8 cellular contexts compared by ENCODE assay signal in the genomic region with DNA sequence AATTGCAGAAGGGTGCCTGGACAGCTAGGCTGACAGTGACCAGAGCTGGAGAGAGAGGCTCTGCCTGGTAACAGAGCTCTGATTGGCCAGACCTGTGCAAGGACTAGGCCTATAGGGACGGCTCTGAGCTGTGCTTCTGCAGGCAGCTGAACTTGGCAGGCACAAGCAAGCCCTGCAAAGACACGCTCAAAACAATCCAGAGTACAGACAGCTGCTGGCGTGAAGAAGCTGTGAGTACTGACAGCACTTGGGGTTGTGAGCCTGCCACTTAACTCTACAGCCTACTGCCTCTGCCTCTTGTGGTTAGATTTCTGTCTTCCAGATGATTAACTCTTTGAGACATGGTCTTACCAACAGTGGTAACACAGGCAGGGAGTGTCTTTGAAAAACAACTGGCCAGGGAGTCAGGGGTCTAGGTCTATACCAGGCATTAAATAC.
DNase-seq lines count a peak whose midpoint lies in the region; ATAC-seq, FAIRE-seq and TF ChIP-seq lines count a peak whose summit lies in the region.

No MANE protein-coding gene starts in this region.

- H3K36me3 ChIP-seq in BE2C (no peaks in the 10 kb centered on the region), esophagus muscularis mucosa (no peaks in the 10 kb centered on the region), mucosa of rectum (ENCODE audit: control insufficient read depth in 2 of 2, insufficient read depth in 2 of 2, low read length in 2 of 2) (no peaks in the 10 kb centered on the region), upper lobe of left lung (no peaks in the 10 kb centered on the region)

- peak; percentile 46 for FAIRE-seq in TTC549 (lab: Jason Lieb, UNC)

- WGBS in esophagus muscularis mucosa, result 0% methylated on average over 2 of the region's 3 CpGs
- WGBS in upper lobe of left lung, 2 donors, result 0% methylated on average over 3 of the region's 3 CpGs

- no peak for TF ChIP-seq POLR2A in esophagus muscularis mucosa (IDR thresholded peaks at IDR 0.05; ENCODE audit: low read depth)
- no peak for TF ChIP-seq POLR2A in upper lobe of left lung (IDR thresholded peaks at IDR 0.05)

- H3K4me1 ChIP-seq in BE2C (peaks cover 22% of the 10 kb centered on the region), esophagus muscularis mucosa (peaks cover 48 to 94% (median 90%) of the 10 kb centered on the region in 4 donors), mucosa of rectum (ENCODE audit: control insufficient read depth in 2 of 2, insufficient read depth in 2 of 2, low read length in 2 of 2) (peaks cover 0 to 5% of the 10 kb centered on the region in 2 donors), upper lobe of left lung (peaks cover 9 to 27% (median 15%) of the 10 kb centered on the region in 4 donors)

- H3K4me3 ChIP-seq in BE2C (ENCODE audit: low read depth, low read length) (peak overlapping the region; percentile 13; the same call in 1 of the 2 replicates), esophagus muscularis mucosa (peak overlapping the region; percentile 6 to 18 (median 12)), mucosa of rectum (ENCODE audit: low read length in 2 of 2) (no peak overlapping the region), upper lobe of left lung (no peak overlapping the region)

- intact Hi-C loops in esophagus muscularis mucosa (cut with DNase I), result loop anchor here (5.0 to 10.0 kb wide), 2 partner anchors 159 to 742 kb away; no protein-coding TSS in a partner anchor

- H3K9me3 ChIP-seq in BE2C (no peaks in the 10 kb centered on the region), esophagus muscularis mucosa (no peaks in the 10 kb centered on the region), mucosa of rectum (ENCODE audit: control insufficient read depth in 2 of 2, low read length in 2 of 2) (no peaks in the 10 kb centered on the region), upper lobe of left lung (no peaks in the 10 kb centered on the region)

- TF ChIP-seq EP300 in esophagus muscularis mucosa (IDR thresholded peaks at IDR 0.05) (no peak), upper lobe of left lung (IDR thresholded peaks at IDR 0.05) (no peak)

- DNase-seq in BE2C, result peak; percentile 94
- peak; percentile 78 for DNase-seq in NCI-H187 treated with DMSO at 0.1 percent for 48 hours (lab: John Stamatoyannopoulos, UW)
- DNase-seq in esophagus muscularis mucosa (ENCODE audit: extremely low spot score), result peak; percentile 95
- DNase-seq in upper lobe of left lung, result peak in 1 of 2 donors; percentile 91

- H3K27ac ChIP-seq in esophagus muscularis mucosa (replicated peaks in 1 of 4) (peak overlapping the region; percentile 67 to 75 (median 75)), mucosa of rectum (ENCODE audit: low read depth in 2 of 2, low read length in 2 of 2) (peak overlapping the region; percentile 13 to 56), upper lobe of left lung (peak overlapping the region in 1 of 4 donors; percentile 29)

- peak; percentile 95 for ATAC-seq in GM18858 (IDR thresholded peaks at IDR 0.05; ENCODE audit: unreplicated experiment)
- peak; percentile 96 for ATAC-seq in HG02943 (IDR thresholded peaks at IDR 0.05; ENCODE audit: low read depth, unreplicated experiment)
- ATAC-seq in upper lobe of left lung (ENCODE audit: low FRiP score in 2 of 2), result peak; percentile 96

- peak overlapping the region in 1 of 2 donors; percentile 14 for H3K9ac ChIP-seq in mucosa of rectum (ENCODE audit: low read depth in 1 of 2, low read length in 2 of 2)

- TF ChIP-seq CTCF in BE2C (IDR thresholded peaks at IDR 0.05; ENCODE audit: low read depth, low read length) (no peak), esophagus muscularis mucosa (IDR thresholded peaks at IDR 0.05) (no peak), upper lobe of left lung (IDR thresholded peaks at IDR 0.05) (no peak)

- H3K27me3 ChIP-seq in BE2C, result no peaks in the 10 kb centered on the region
- H3K27me3 ChIP-seq in esophagus muscularis mucosa, result no peaks in the 10 kb centered on the region
- H3K27me3 ChIP-seq in mucosa of rectum (ENCODE audit: control insufficient read depth in 2 of 2, insufficient read depth in 2 of 2, low read length in 2 of 2), result no peaks in the 10 kb centered on the region
- H3K27me3 ChIP-seq in upper lobe of left lung, result no peaks in the 10 kb centered on the region

Comparison
In these comparisons a context has a peak if more than half of its experiments do, and no peak if none do; other contexts are left out.
1. H3K4me3 ChIP-seq: peak in BE2C (single experiment) and esophagus muscularis mucosa (4 of 4); none in mucosa of rectum (0 of 2) and upper lobe of left lung (0 of 4).
2. Peak in every context shown above with its lines, with median percentiles within 50 percentile points of each other: ATAC-seq.